9 cellular contexts compared by ENCODE assay signal in the genomic region with DNA sequence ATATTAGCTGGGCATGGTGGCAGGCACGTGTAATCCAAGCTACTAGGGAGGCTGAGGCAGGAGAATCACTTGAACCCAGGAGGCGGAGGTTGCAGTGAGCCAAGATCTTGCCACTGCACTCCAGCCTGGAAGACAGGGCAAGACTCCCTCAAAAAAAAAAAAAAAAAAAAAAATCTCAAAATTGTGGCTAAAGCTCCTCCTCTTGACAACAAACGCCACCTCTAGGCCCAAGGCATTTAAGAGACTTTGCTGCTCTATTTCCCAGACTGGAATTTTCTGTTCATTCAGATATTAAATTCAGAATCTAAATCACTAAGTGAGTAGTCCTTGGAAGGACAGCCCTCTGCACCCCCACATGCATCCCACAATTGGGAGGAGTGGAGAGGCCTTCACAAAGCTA. TPM values are rescaled to one million over a fixed set of nuclear protein-coding genes. Genes with fewer than 3 reads are reported as not detected.
DNase-seq lines count a peak whose midpoint lies in the region; ATAC-seq and TF ChIP-seq lines count a peak whose summit lies in the region.
"Had no signal": no experiment of that assay in that cellular context is flagged by ENCODE, and none has a peak within 500 bp of the region (broad histone marks: within the 10 kb centered on the region; RNA-seq: fewer than 3 reads in every experiment).

No MANE protein-coding gene starts in this region.

- H4K5ac ChIP-seq in H9 (ENCODE audit: insufficient read length, low read depth, low read length), result no peak overlapping the region

- no peak overlapping the region for H3K4ac ChIP-seq in H9 (ENCODE audit: low read depth, low read length)

- H3K79me2 ChIP-seq in ACC112 (ENCODE audit: control insufficient read depth, insufficient read depth, low read length, unreplicated experiment) (peaks cover 47% of the 10 kb centered on the region), H9 (ENCODE audit: insufficient read depth, low read length) (no peaks in the 10 kb centered on the region)

- no peak overlapping the region for H3K27ac Mint-ChIP-seq in H9

- no CpG with 5 or more reads among the region's 3 CpGs for WGBS in H9 (ENCODE audit: extremely low coverage, insufficient read length, low lambda C conversion rate)
- 69 to 81% (median 77%) methylated on average over 3 of the region's 3 CpGs for WGBS in adrenal gland, 4 donors

- H3K9ac ChIP-seq in H9 (ENCODE audit: extremely low read depth, insufficient read length, low read length), result no peak overlapping the region

- no peak overlapping the region for H2BK12ac ChIP-seq in H9 (ENCODE audit: insufficient read length, low read depth, low read length)

- H4K91ac ChIP-seq in H9 (ENCODE audit: insufficient read length, low read depth, low read length), result no peak overlapping the region

- no peak overlapping the region for H2AK5ac ChIP-seq in H9 (ENCODE audit: insufficient read length, low read length)

- peaks cover 22 to 26% of the 10 kb centered on the region in 2 experiments for H3K4me1 Mint-ChIP-seq in H9

- H3K56ac ChIP-seq in H9 (ENCODE audit: insufficient read length, low read depth, low read length), result no peak overlapping the region

- H2AFZ ChIP-seq in ACC112 (ENCODE audit: low read length, unreplicated experiment) (no peak overlapping the region), H9 (ENCODE audit: low read length) (no peak overlapping the region)

- H3T11ph ChIP-seq in H9 (ENCODE audit: low read length), result no peak overlapping the region

- no peak overlapping the region for H2BK120ac ChIP-seq in H9 (ENCODE audit: low read depth, low read length, poor library complexity, severe bottlenecking)

- ATAC-seq in left lung, result no peak
- no peak for ATAC-seq in GM21717 (IDR thresholded peaks at IDR 0.05; ENCODE audit: unreplicated experiment)

- H3K27ac ChIP-seq in ACC112 (ENCODE audit: low read depth, low read length) (no peak overlapping the region), H9 (ENCODE audit: insufficient read length, low read depth, low read length) (no peak overlapping the region), left lung (no peak overlapping the region), adrenal gland (peak overlapping the region in 1 of 5 donors; percentile 82), WERI-Rb-1 (no peak overlapping the region)

- no peaks in the 10 kb centered on the region for H4K20me1 ChIP-seq in H9 (ENCODE audit: control insufficient read depth, insufficient read depth, insufficient read length)

- H3K27me3 ChIP-seq in ACC112 (ENCODE audit: insufficient read depth, low read length) (no peaks in the 10 kb centered on the region), H9 (ENCODE audit: insufficient read depth, low read length) (no peaks in the 10 kb centered on the region), left lung (no peaks in the 10 kb centered on the region), adrenal gland (no peaks in the 10 kb centered on the region), WERI-Rb-1 (ENCODE audit: insufficient read depth, low read depth, severe bottlenecking) (no peaks in the 10 kb centered on the region)

- no peak overlapping the region for H3K14ac ChIP-seq in H9 (ENCODE audit: insufficient read depth, low read length)

- H3K36me3 ChIP-seq in ACC112 (ENCODE audit: insufficient read depth, low read length) (peaks cover 20% of the 10 kb centered on the region), left lung (peaks cover 0 to 32% of the 10 kb centered on the region in 2 donors), adrenal gland (replicated peaks in 1 of 2) (peaks cover 0 to 11% of the 10 kb centered on the region in 2 donors), WERI-Rb-1 (peaks cover 30% of the 10 kb centered on the region)
- H3K36me3 ChIP-seq: prostate gland had no signal

- DNase-seq in H9 (no peak), amniotic stem cell (lab: John Stamatoyannopoulos, UW) (peak; percentile 2), left lung (no peak), germinal center (ENCODE audit: low spot score) (no peak), adrenal gland (no peak), WERI-Rb-1 (no peak)

- H3K36me3 Mint-ChIP-seq in H9 (ENCODE audit: insufficient read depth in 1 of 3, low read depth in 3 of 3), result peaks cover 8 to 25% (median 19%) of the 10 kb centered on the region in 3 experiments; a peak in 6 of 7 replicates

- intact Hi-C loops in left lung (cut with DNase I), result no loop called here
- intact Hi-C loops in adrenal gland (cut with DNase I), result no loop called here

- no peaks in the 10 kb centered on the region for H3K27me3 Mint-ChIP-seq in H9 (ENCODE audit: low read depth)

- H3K79me1 ChIP-seq in H9 (ENCODE audit: insufficient read depth, low read depth, low read length, poor library complexity, severe bottlenecking), result peaks cover 8% of the 10 kb centered on the region

- TF ChIP-seq CTCF in H9 (conservative IDR thresholded peaks at IDR 0.05), result no peak
- no peak for TF ChIP-seq CTCF in left lung (IDR thresholded peaks at IDR 0.05)
- TF ChIP-seq CTCF in adrenal gland (IDR thresholded peaks at IDR 0.05), result no peak
- no peak for TF ChIP-seq CTCF in WERI-Rb-1 (IDR thresholded peaks at IDR 0.05; ENCODE audit: low read depth, low read length)

- H3K23ac ChIP-seq in H9 (ENCODE audit: insufficient read length, low read depth, low read length), result no peak overlapping the region

- no peak overlapping the region for H2BK5ac ChIP-seq in H9 (ENCODE audit: insufficient read length, low read length)

- no peaks in the 10 kb centered on the region for H3K9me3 Mint-ChIP-seq in H9

- no peak overlapping the region for H4K8ac ChIP-seq in H9 (replicated peaks; ENCODE audit: insufficient read length, low read depth, low read length)

- peak overlapping the region; percentile 93 for H3K4me3 ChIP-seq in ACC112 (ENCODE audit: low read depth, low read length)
- H3K4me3 ChIP-seq in left lung, result peak overlapping the region; percentile 58 to 65
- peak overlapping the region in 2 of 4 donors; percentile 68 to 74 for H3K4me3 ChIP-seq in adrenal gland
- H3K4me3 ChIP-seq in WERI-Rb-1 (ENCODE audit: low read depth, low read length), result no peak overlapping the region

- H3K4me1 ChIP-seq in ACC112 (ENCODE audit: control insufficient read depth, insufficient read depth, low read length, unreplicated experiment), result peaks cover 6% of the 10 kb centered on the region
- no peaks in the 10 kb centered on the region for H3K4me1 ChIP-seq in H9 (ENCODE audit: insufficient read depth, low read length)
- peaks cover 4 to 48% of the 10 kb centered on the region in 2 donors for H3K4me1 ChIP-seq in left lung
- peaks cover 18 to 44% of the 10 kb centered on the region in 2 donors for H3K4me1 ChIP-seq in adrenal gland (replicated peaks in 1 of 2)

- H3K4me3 Mint-ChIP-seq in H9, result peak overlapping the region; percentile 88 to 96

- H3K9me3 ChIP-seq in H9 (ENCODE audit: control insufficient read depth, low read depth, low read length) (no peaks in the 10 kb centered on the region), left lung (no peaks in the 10 kb centered on the region), adrenal gland (replicated peaks in 1 of 3) (no peaks in the 10 kb centered on the region), WERI-Rb-1 (ENCODE audit: severe bottlenecking) (no peaks in the 10 kb centered on the region)
- H3K9me3 ChIP-seq: prostate gland had no signal

- TF ChIP-seq POLR2A in adrenal gland (IDR thresholded peaks at IDR 0.05), result no peak

- no peak overlapping the region for H3K4me2 ChIP-seq in H9 (ENCODE audit: insufficient read depth, insufficient read length, low read length)

- peaks cover 5% of the 10 kb centered on the region for H3K23me2 ChIP-seq in H9 (ENCODE audit: insufficient read length, low read depth, low read length, poor library complexity, severe bottlenecking)

- no peak overlapping the region for H3K18ac ChIP-seq in H9 (ENCODE audit: insufficient read length, low read depth, low read length)

- no peak overlapping the region for H2BK20ac ChIP-seq in H9 (ENCODE audit: low read depth, low read length, poor library complexity, severe bottlenecking)

- H2BK15ac ChIP-seq in H9 (ENCODE audit: low read depth, low read length), result no peak overlapping the region

RNA-seq across cellular contexts. Expression of a gene that starts 1.4 kb away (rescaled TPM):
- 14.2 and 14.7 TPM in 2 replicates for total RNA-seq in H9 (2021)
- 10 to 100 TPM; 14.6 to 20.9 TPM for total RNA-seq in left lung
- 10 to 100 TPM; 18.8 to 41.3 (median 33.3) TPM for total RNA-seq in adrenal gland
- polyA plus RNA-seq in adrenal gland, result 10 to 100 TPM in 1 of 3 donors, 1 to 10 TPM in 2; 8.2 to 21.6 (median 9.4) TPM

RNA-seq across cellular contexts. Expression of a gene that starts 32.8 kb away (rescaled TPM):
- total RNA-seq in H9 (2021) (133 and 138 TPM in 2 replicates), left lung (10 to 100 TPM; 52.7 to 65.7 TPM), adrenal gland (10 to 100 TPM; 14.7 to 57.7 (median 44.9) TPM)
- polyA plus RNA-seq in adrenal gland, result 10 to 100 TPM; 56.5 to 95.4 (median 66.7) TPM
